Comparison of ENCODE assay signal across 33 cellular contexts in genomic region chr12:72684491-72684890, GRCh38.
"Had no signal": no experiment of that assay in that cellular context is flagged by ENCODE, and none has a peak within 500 bp of the region (broad histone marks: within the 10 kb centered on the region; RNA-seq: fewer than 3 reads in every experiment).

No MANE protein-coding gene starts in this region.

- DNase-seq: Karpas-422, Kasumi-1, MG63, MM.1S, NCI-H1048, NCI-H1092, NCI-H1092 treated with DMSO at 0.1 percent for 48 hours, NCI-H1105, NCI-H1105 treated with DMSO at 0.1 percent for 48 hours, NCI-H1417, NCI-H1417 treated with DMSO at 0.1 percent for 48 hours, NCI-H1436, NCI-H1436 treated with DMSO at 0.1 percent for 48 hours, NCI-H146, NCI-H1694, NCI-H1694 treated with DMSO at 0.1 percent for 48 hours, NCI-H187, NCI-H187 treated with DMSO at 0.1 percent for 48 hours, NCI-H1930, NCI-H2029, NCI-H2029 treated with DMSO at 0.1 percent for 48 hours, NCI-H2081, NCI-H2081 treated with DMSO at 0.1 percent for 48 hours, NCI-H2107, NCI-H2171, NCI-H2171 treated with DMSO at 0.1 percent for 48 hours, NCI-H2227 treated with DMSO at 0.1 percent for 48 hours, NCI-H226, NCI-H345, NCI-H446, NCI-H446 treated with DMSO at 0.1 percent for 48 hours, NCI-H510A, NCI-H510A treated with DMSO at 0.1 percent for 48 hours had no signal
